ENCODE assay signal across 18 cellular contexts in the genomic region with DNA sequence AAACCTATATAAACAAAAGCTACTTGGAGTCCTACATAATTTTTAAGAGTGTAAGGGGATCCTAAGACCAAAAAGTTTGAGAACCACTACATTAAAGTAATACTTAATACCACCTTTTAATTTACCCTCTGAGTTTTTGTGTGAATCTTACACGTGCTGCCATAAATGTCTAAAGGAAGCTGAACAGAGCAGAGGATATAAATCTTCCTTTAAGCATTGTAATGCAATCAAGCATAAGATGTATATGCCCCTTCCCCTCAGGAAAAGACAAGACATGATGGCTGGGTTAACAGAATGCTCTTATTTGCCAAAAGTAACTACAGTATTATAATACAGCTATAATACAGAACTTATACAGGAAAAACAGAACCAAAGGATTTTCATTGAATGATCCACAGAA. TPM values are rescaled to one million over a fixed set of nuclear protein-coding genes. Genes with fewer than 3 reads are reported as not detected.
DNase-seq lines count a peak whose midpoint lies in the region; ATAC-seq and TF ChIP-seq lines count a peak whose summit lies in the region.
"Had no signal": no experiment of that assay in that cellular context is flagged by ENCODE, and none has a peak within 500 bp of the region (broad histone marks: within the 10 kb centered on the region; RNA-seq: fewer than 3 reads in every experiment).

No MANE protein-coding gene starts in this region.

- CTCF ChIA-PET in CD4-positive, alpha-beta memory T cell (lab: Charles Lee; ENCODE audit: partially characterized antibody): interaction anchor here (1.2 to 8.3 kb wide), 3 partner anchors 8 to 13 kb away, joined by 3 to 181 read pairs (median 3); a partner anchor contains a TSS
- CTCF ChIA-PET in activated CD8-positive, alpha-beta T cell treated with anti-CD3 and anti-CD28 coated beads for 36 hours (lab: Charles Lee): interaction anchor here (0.9 to 2.4 kb wide), 4 partner anchors 15 to 108 kb away, joined by 3 to 11 read pairs (median 3); a partner anchor contains a TSS

- peak overlapping the region; percentile 84 for H3K4me2 ChIP-seq in Karpas-422 (ENCODE audit: low read depth, low read length, poor library complexity, severe bottlenecking)

- peaks cover 65% of the 10 kb centered on the region for H3K79me2 ChIP-seq in Karpas-422 (ENCODE audit: low read length)

- H3K4me3 Mint-ChIP-seq in CD4-positive, alpha-beta memory T cell: peak overlapping the region in 1 of 8 donors; percentile 54
- peak overlapping the region; percentile 19 for H3K4me3 Mint-ChIP-seq in activated CD8-positive, alpha-beta T cell treated with anti-CD3 and anti-CD28 coated beads for 36 hours
- H3K4me3 Mint-ChIP-seq in natural killer cell: peak overlapping the region; percentile 55
- H3K4me3 Mint-ChIP-seq: activated naive CD4-positive, alpha-beta T cell treated with anti-CD3 and anti-CD28 coated beads for 36 hours had no signal

- H3K27ac ChIP-seq in CD4-positive, alpha-beta memory T cell (ENCODE audit: low read depth, low read length): no peak overlapping the region
- no peak overlapping the region for H3K27ac ChIP-seq in Karpas-422 (ENCODE audit: low read length)
- H3K27ac ChIP-seq: body of pancreas, coronary artery had no signal

- H3K4me1 ChIP-seq in CD4-positive, alpha-beta memory T cell (ENCODE audit: insufficient read depth, low read length): peaks cover 50% of the 10 kb centered on the region
- H3K4me1 ChIP-seq in Karpas-422 (ENCODE audit: low read length): peaks cover 21% of the 10 kb centered on the region

- no peaks in the 10 kb centered on the region for H3K27me3 Mint-ChIP-seq in CD4-positive, alpha-beta memory T cell
- H3K27me3 Mint-ChIP-seq in activated CD8-positive, alpha-beta T cell treated with anti-CD3 and anti-CD28 coated beads for 36 hours: no peaks in the 10 kb centered on the region
- H3K27me3 Mint-ChIP-seq in natural killer cell (ENCODE audit: low read depth in 2 of 2): no peaks in the 10 kb centered on the region

- POLR2A ChIA-PET in CD4-positive, alpha-beta memory T cell (lab: Charles Lee; ENCODE audit: partially characterized antibody): no interaction called here
- POLR2A ChIA-PET in activated CD8-positive, alpha-beta T cell treated with anti-CD3 and anti-CD28 coated beads for 36 hours (lab: Charles Lee): interaction anchor here (0.5 to 1.2 kb wide), 2 partner anchors 13 to 15 kb away, joined by 3 to 5 read pairs; a partner anchor contains a TSS

- peaks cover 25 to 61% (median 37%) of the 10 kb centered on the region in 4 donors for H3K4me1 Mint-ChIP-seq in CD4-positive, alpha-beta memory T cell
- peaks cover 36% of the 10 kb centered on the region for H3K4me1 Mint-ChIP-seq in activated CD8-positive, alpha-beta T cell treated with anti-CD3 and anti-CD28 coated beads for 36 hours (ENCODE audit: low read depth)
- H3K4me1 Mint-ChIP-seq in natural killer cell: peaks cover 26 to 40% of the 10 kb centered on the region in 2 donors

- no peak for DNase-seq in CD4-positive, alpha-beta memory T cell
- no peak for DNase-seq in Karpas-422
- DNase-seq in activated CD8-positive, alpha-beta T cell treated with anti-CD3 and anti-CD28 coated beads for 36 hours: no peak
- DNase-seq in natural killer cell: no peak
- no peak for DNase-seq in stimulated activated naive CD4-positive, alpha-beta T cell treated with Interleukin-2 at 50 U/mL for 16 hours (lab: John Stamatoyannopoulos, UW)
- no peak for DNase-seq in iPS-NIHi11 (ENCODE audit: low spot score)
- DNase-seq in islet precursor cell: no peak
- DNase-seq in NCI-H774 (lab: John Stamatoyannopoulos, UW): no peak
- DNase-seq: activated CD4-positive, alpha-beta T cell treated with anti-CD3 and anti-CD28 coated beads for 48 hours; activated naive CD4-positive, alpha-beta T cell treated with anti-CD3 and anti-CD28 coated beads for 36 hours; AML-193; body of pancreas; NCI-H1436 treated with DMSO at 0.1 percent for 48 hours; posterior cingulate gyrus; stimulated activated CD4-positive, alpha-beta T cell treated with anti-CD3 and anti-CD28 coated beads, Interleukin-2, amount 100 ng/mL, for 24 hours had no signal

- H3K9me3 ChIP-seq in CD4-positive, alpha-beta memory T cell (ENCODE audit: control insufficient read depth in 1 of 2, low read length in 2 of 2): no peaks in the 10 kb centered on the region
- H3K9me3 ChIP-seq in Karpas-422 (ENCODE audit: low read length): no peaks in the 10 kb centered on the region; the same call in 1 of the 2 replicates
- H3K9me3 ChIP-seq: body of pancreas had no signal

- H4K20me1 ChIP-seq in Karpas-422 (ENCODE audit: insufficient read depth, low read depth, low read length): no peaks in the 10 kb centered on the region; the same call in 1 of the 2 replicates

- ATAC-seq in activated CD8-positive, alpha-beta T cell treated with anti-CD3 and anti-CD28 coated beads for 36 hours: no peak
- no peak for ATAC-seq in natural killer cell
- ATAC-seq: body of pancreas, Right ventricle myocardium inferior had no signal

- no peaks in the 10 kb centered on the region for H3K27me3 ChIP-seq in CD4-positive, alpha-beta memory T cell (ENCODE audit: insufficient read depth, low read length)
- no peaks in the 10 kb centered on the region for H3K27me3 ChIP-seq in Karpas-422 (ENCODE audit: low read length)
- H3K27me3 ChIP-seq: body of pancreas had no signal

- intact Hi-C loops in CD4-positive, alpha-beta memory T cell (cut with micrococcal nuclease): no loop called here
- intact Hi-C loops in activated CD8-positive, alpha-beta T cell treated with anti-CD3 and anti-CD28 coated beads for 36 hours (cut with micrococcal nuclease): no loop called here
- intact Hi-C loops in natural killer cell (cut with micrococcal nuclease): no loop called here

- TF ChIP-seq CTCF in activated CD8-positive, alpha-beta T cell treated with anti-CD3 and anti-CD28 coated beads for 36 hours (IDR thresholded peaks at IDR 0.05): no peak
- no peak for TF ChIP-seq CTCF in natural killer cell (IDR thresholded peaks at IDR 0.05)

- peaks cover 0 to 4% (median 0%) of the 10 kb centered on the region in 8 donors for H3K9me3 Mint-ChIP-seq in CD4-positive, alpha-beta memory T cell
- no peaks in the 10 kb centered on the region for H3K9me3 Mint-ChIP-seq in activated CD8-positive, alpha-beta T cell treated with anti-CD3 and anti-CD28 coated beads for 36 hours
- H3K9me3 Mint-ChIP-seq in natural killer cell: no peaks in the 10 kb centered on the region
- H3K9me3 Mint-ChIP-seq: activated naive CD4-positive, alpha-beta T cell treated with anti-CD3 and anti-CD28 coated beads for 36 hours had no signal

- H3K36me3 ChIP-seq in CD4-positive, alpha-beta memory T cell (ENCODE audit: insufficient read depth, low read length): no peaks in the 10 kb centered on the region
- peaks cover 22% of the 10 kb centered on the region for H3K36me3 ChIP-seq in Karpas-422 (ENCODE audit: insufficient read depth, low read length)

- H3K4me3 ChIP-seq in CD4-positive, alpha-beta memory T cell (ENCODE audit: low read length in 2 of 2): no peak overlapping the region
- peak overlapping the region; percentile 86 for H3K4me3 ChIP-seq in Karpas-422 (ENCODE audit: low read length)
- H3K4me3 ChIP-seq: body of pancreas, coronary artery, lung had no signal

- peak overlapping the region in 4 of 7 donors; percentile 13 to 98 (median 40) for H3K27ac Mint-ChIP-seq in CD4-positive, alpha-beta memory T cell
- peak overlapping the region; percentile 42 for H3K27ac Mint-ChIP-seq in activated CD8-positive, alpha-beta T cell treated with anti-CD3 and anti-CD28 coated beads for 36 hours
- peak overlapping the region in 1 of 2 donors; percentile 44 for H3K27ac Mint-ChIP-seq in natural killer cell
- H3K27ac Mint-ChIP-seq: activated naive CD4-positive, alpha-beta T cell treated with anti-CD3 and anti-CD28 coated beads for 36 hours had no signal

- H3K36me3 Mint-ChIP-seq in CD4-positive, alpha-beta memory T cell: peaks cover 7 to 14% of the 10 kb centered on the region in 2 donors
- peaks cover 13% of the 10 kb centered on the region for H3K36me3 Mint-ChIP-seq in activated CD8-positive, alpha-beta T cell treated with anti-CD3 and anti-CD28 coated beads for 36 hours (ENCODE audit: low read depth)
- H3K36me3 Mint-ChIP-seq in natural killer cell: no peaks in the 10 kb centered on the region

- H2AFZ ChIP-seq in Karpas-422 (ENCODE audit: low read length): no peak overlapping the region

- H3K9ac ChIP-seq in Karpas-422 (ENCODE audit: low read length): no peak overlapping the region; the same call in 1 of the 2 replicates

- no peaks in the 10 kb centered on the region for H3K9me2 ChIP-seq in Karpas-422 (replicated peaks; ENCODE audit: insufficient read depth, low read length)

RNA-seq across cellular contexts. Expression of a gene that starts 2.9 kb away (rescaled TPM):
- total RNA-seq in CD4-positive, alpha-beta memory T cell: 10 to 100 TPM; 32.3 to 38.2 TPM
- 10 to 100 TPM in 1 of 2 donors, 1 to 10 TPM in 1; 4.6 to 11.9 TPM for polyA plus RNA-seq in CD4-positive, alpha-beta memory T cell
- 23.6 and 35.5 TPM in 2 replicates for total RNA-seq in Karpas-422 (2014; rRNA removed; shearing (Covaris generic); ENCODE audit: low replicate concordance)
- 10 to 100 TPM; 21.8 to 23.1 TPM for total RNA-seq in activated CD8-positive, alpha-beta T cell treated with anti-CD3 and anti-CD28 coated beads for 36 hours
- total RNA-seq in natural killer cell: 10 to 100 TPM; 40.5 to 43.4 (median 42.8) TPM

RNA-seq across cellular contexts. Expression of a gene that starts 14.5 kb away (rescaled TPM):
- total RNA-seq in CD4-positive, alpha-beta memory T cell: 10 to 100 TPM; 24.4 to 24.5 TPM
- 10 to 100 TPM; 68.3 to 85.3 TPM for polyA plus RNA-seq in CD4-positive, alpha-beta memory T cell
- total RNA-seq in Karpas-422 (2014; rRNA removed; shearing (Covaris generic); ENCODE audit: low replicate concordance): 20.4 and 44.3 TPM in 2 replicates
- total RNA-seq in activated CD8-positive, alpha-beta T cell treated with anti-CD3 and anti-CD28 coated beads for 36 hours: 100 to 1,000 TPM; 148 to 159 TPM
- 10 to 100 TPM; 28.0 to 33.8 (median 31.6) TPM for total RNA-seq in natural killer cell
